In genomic region chr1:12044187-12044877, GRCh38 we compare ENCODE assay signal across 11 cellular contexts. TPM values are rescaled to one million over a fixed set of nuclear protein-coding genes. Genes with fewer than 3 reads are reported as not detected.
DNase-seq lines count a peak whose midpoint lies in the region; ATAC-seq and TF ChIP-seq lines count a peak whose summit lies in the region.
"Not testable (repeated sequence)": the region's sequence is repeated elsewhere in the genome, so short reads cannot be mapped to it uniquely, and the experiment has no call there.
"Had no signal": no experiment of that assay in that cellular context is flagged by ENCODE, and none has a peak within 500 bp of the region (broad histone marks: within the 10 kb centered on the region; RNA-seq: fewer than 3 reads in every experiment).

No MANE protein-coding gene starts in this region.

- not testable (repeated sequence) for H3K4me3 Mint-ChIP-seq in activated CD4-positive, alpha-beta T cell treated with anti-CD3 and anti-CD28 coated beads for 36 hours

- H3K27me3 Mint-ChIP-seq in activated CD4-positive, alpha-beta T cell treated with anti-CD3 and anti-CD28 coated beads for 36 hours, result not testable (repeated sequence)

- not testable (repeated sequence) for H3K36me3 Mint-ChIP-seq in activated CD4-positive, alpha-beta T cell treated with anti-CD3 and anti-CD28 coated beads for 36 hours (ENCODE audit: low read depth)

- ATAC-seq in activated CD4-positive, alpha-beta T cell treated with anti-CD3 and anti-CD28 coated beads for 36 hours, result peak; percentile 30

- H3K27ac Mint-ChIP-seq in activated CD4-positive, alpha-beta T cell treated with anti-CD3 and anti-CD28 coated beads for 36 hours, result peak overlapping the region; percentile 19

- POLR2A ChIA-PET in activated CD4-positive, alpha-beta T cell treated with anti-CD3 and anti-CD28 coated beads for 36 hours (lab: Charles Lee), result interaction anchor here (1.3 kb wide), 1 partner anchor 135 kb away, joined by 3 read pairs; no protein-coding TSS in a partner anchor

- not testable (repeated sequence) for H3K9me2 ChIP-seq in GM23248 (ENCODE audit: insufficient read depth)

- 54% methylated on average over 14 to 15 of the region's 15 CpGs for WGBS in GM23248 (ENCODE audit: low coverage in 1 of 2, low lambda C conversion rate in 2 of 2, missing lambda C conversion rate in 2 of 2), 2 experiments

- not testable (repeated sequence) for H3K27me3 ChIP-seq in GM23248 (replicated peaks; ENCODE audit: insufficient read depth); fibroblast of lung (ENCODE audit: control insufficient read depth, insufficient read depth, low read length)
- H3K27me3 ChIP-seq in OCI-LY3 (ENCODE audit: low read depth, low read length) (peaks cover 25% of the 10 kb centered on the region), skeletal muscle satellite cell (ENCODE audit: control insufficient read depth, insufficient read depth, low read length) (peaks cover 14% of the 10 kb centered on the region)

- H4K20me1 ChIP-seq in GM23248 (ENCODE audit: insufficient read depth); OCI-LY3 (ENCODE audit: insufficient read depth, low read length); fibroblast of lung (ENCODE audit: control insufficient read depth, extremely low read depth, insufficient read depth, low read length): not testable (repeated sequence)

- CTCF ChIA-PET in activated CD4-positive, alpha-beta T cell treated with anti-CD3 and anti-CD28 coated beads for 36 hours (lab: Charles Lee), result interaction anchor here (1.3 kb wide), 1 partner anchor 11 kb away, joined by 3 read pairs; no protein-coding TSS in a partner anchor

- H3K9ac ChIP-seq in GM23248; OCI-LY3 (ENCODE audit: low read length); fibroblast of lung (ENCODE audit: insufficient read depth, low read length); skeletal muscle satellite cell (ENCODE audit: low read depth, low read length): not testable (repeated sequence)

- peaks cover 25% of the 10 kb centered on the region for H3K4me1 Mint-ChIP-seq in activated CD4-positive, alpha-beta T cell treated with anti-CD3 and anti-CD28 coated beads for 36 hours

- H3K9me3 Mint-ChIP-seq in activated CD4-positive, alpha-beta T cell treated with anti-CD3 and anti-CD28 coated beads for 36 hours (ENCODE audit: low read depth), result not testable (repeated sequence)

- H3F3A ChIP-seq in GM23248 (ENCODE audit: insufficient read depth), result peaks cover 12% of the 10 kb centered on the region; the same call in 1 of the 2 replicates

- H3K79me2 ChIP-seq in GM23248 (ENCODE audit: insufficient read depth); OCI-LY3 (ENCODE audit: low read length); fibroblast of lung (ENCODE audit: control insufficient read depth, insufficient read depth, low read length): not testable (repeated sequence)

- in situ Hi-C loops in GM23248 (cut with MboI), result not testable (repeated sequence)

- not testable (repeated sequence) for H3K36me3 ChIP-seq in GM23248 (ENCODE audit: low read depth); OCI-LY3 (replicated peaks; ENCODE audit: low read depth, low read length); fibroblast of lung (ENCODE audit: control insufficient read depth, insufficient read depth, low read length); skeletal muscle satellite cell (ENCODE audit: insufficient read depth, low read length)

- intact Hi-C loops in activated CD4-positive, alpha-beta T cell treated with anti-CD3 and anti-CD28 coated beads for 36 hours (cut with DNase I, micrococcal nuclease), result loop anchor here in 1 of 2 experiments (1.0 kb wide), 1 partner anchor 24 kb away; no protein-coding TSS in a partner anchor

- not testable (repeated sequence) for H3K9me3 ChIP-seq in GM23248 (ENCODE audit: low read depth); OCI-LY3 (ENCODE audit: insufficient read depth, low read length); fibroblast of lung (ENCODE audit: control insufficient read depth, insufficient read depth, low read depth, low read length); skeletal muscle satellite cell (replicated peaks; ENCODE audit: low read length)

- H3K4me3 ChIP-seq in GM23248; fibroblast of lung (replicated peaks in 1 of 4; ENCODE audit: control extremely low read depth in 1 of 4, insufficient read depth in 1 of 4, low read depth in 3 of 4, low read length in 4 of 4); skeletal muscle satellite cell (ENCODE audit: low read length): not testable (repeated sequence)
- peak overlapping the region; percentile 15; the same call in 1 of the 2 replicates for H3K4me3 ChIP-seq in OCI-LY3 (ENCODE audit: low read length)

- peak overlapping the region; percentile 32 for H3K4me2 ChIP-seq in GM23248 (ENCODE audit: unreplicated experiment)
- H3K4me2 ChIP-seq in OCI-LY3 (ENCODE audit: low read length), result peak overlapping the region; percentile 65
- H3K4me2 ChIP-seq in fibroblast of lung (ENCODE audit: extremely low read depth, insufficient read depth, low read length), result peak overlapping the region; percentile 35
- peak overlapping the region; percentile 28 for H3K4me2 ChIP-seq in skeletal muscle satellite cell (ENCODE audit: low read length)

- peaks cover 13% of the 10 kb centered on the region; the same call in 1 of the 2 replicates for H3K4me1 ChIP-seq in GM23248 (ENCODE audit: insufficient read depth)
- peaks cover 76% of the 10 kb centered on the region for H3K4me1 ChIP-seq in OCI-LY3 (ENCODE audit: low read length)
- H3K4me1 ChIP-seq in fibroblast of lung (ENCODE audit: control insufficient read depth, extremely low read depth, insufficient read depth, low read length), result not testable (repeated sequence)
- peaks cover 18% of the 10 kb centered on the region for H3K4me1 ChIP-seq in skeletal muscle satellite cell (ENCODE audit: control insufficient read depth, insufficient read depth, low read length)

- DNase-seq in COLO829 (ENCODE audit: low spot score) (peak; percentile 44), GM23248 (peak; percentile 49), fibroblast of lung (ENCODE audit: low read depth in 2 of 2) (peak; percentile 33 to 55), myocyte (ENCODE audit: low read depth) (peak; percentile 85)
- peak; percentile 57 for DNase-seq in activated CD4-positive, alpha-beta T cell treated with anti-CD3 and anti-CD28 coated beads for 36 hours
- peak; percentile 31 for DNase-seq in activated naive CD4-positive, alpha-beta T cell treated with Interleukin-2 at 50 U/mL for 16 hours

- H2AFZ ChIP-seq in GM23248; OCI-LY3 (ENCODE audit: low read depth, low read length); fibroblast of lung (ENCODE audit: low read length): not testable (repeated sequence)

- not testable (repeated sequence) for TF ChIP-seq CTCF in OCI-LY3 (IDR thresholded peaks at IDR 0.05; ENCODE audit: low read depth, low read length); fibroblast of lung (conservative IDR thresholded peaks at IDR 0.05 in 1 of 2, IDR thresholded peaks at IDR 0.05 in 1 of 2; ENCODE audit: low read depth in 1 of 2, low read length in 2 of 2)

- not testable (repeated sequence) for H3K27ac ChIP-seq in GM23248; fibroblast of lung (ENCODE audit: insufficient read depth, low read length)
- peak overlapping the region; percentile 33 for H3K27ac ChIP-seq in OCI-LY3 (ENCODE audit: low read length)

RNA-seq across cellular contexts. Expression of gene TNFRSF8, which starts 18.8 kb away (rescaled TPM):
- total RNA-seq in GM23248 (2014; rRNA removed; shearing (Covaris generic)), result not detected in 2 replicates
- polyA plus RNA-seq in GM23248 (2016; fragmentation: Nextera tagmentation; extraction: Ambion mirVana) (0.14 and 0.23 TPM in 2 replicates), fibroblast of lung (0.05 and 0.15 TPM in 2 replicates)
- total RNA-seq in activated CD4-positive, alpha-beta T cell treated with anti-CD3 and anti-CD28 coated beads for 36 hours, result 10 to 100 TPM; 15.7 to 16.3 TPM
- total RNA-seq in fibroblast of lung (0.26 TPM in 1 of 2 replicates, not detected in the other), myocyte (0.16 TPM in 1 of 2 replicates, not detected in the other)
- 0.36 TPM in 1 of 2 replicates, not detected in the other for polyA plus RNA-seq in fibroblast of lung (2012)
- 1.1 TPM in 1 of 2 replicates, not detected in the other for polyA minus RNA-seq in fibroblast of lung (ENCODE audit: low replicate concordance)
- polyA plus RNA-seq in myocyte (2012), result not detected
- total RNA-seq in skeletal muscle satellite cell (2012; rRNA removed), result under 0.01 and 0.44 TPM in 2 replicates
- total RNA-seq: CD8-positive, alpha-beta T cell; endothelial cell of umbilical vein; PC-9 had no signal

RNA-seq across cellular contexts. Expression of gene MIIP, which starts 25.0 kb away (rescaled TPM):
- total RNA-seq in GM23248 (2014; rRNA removed; shearing (Covaris generic)), result 21.8 and 26.8 TPM in 2 replicates
- polyA plus RNA-seq in GM23248 (2016; fragmentation: Nextera tagmentation; extraction: Ambion mirVana), result 19.4 and 23.0 TPM in 2 replicates
- total RNA-seq in activated CD4-positive, alpha-beta T cell treated with anti-CD3 and anti-CD28 coated beads for 36 hours, result 10 to 100 TPM; 30.2 to 31.5 TPM
- total RNA-seq in fibroblast of lung, result 27.1 and 28.8 TPM in 2 replicates
- 5.2 and 7.1 TPM in 2 replicates for polyA plus RNA-seq in fibroblast of lung
- 9.7 and 16.4 TPM in 2 replicates for polyA plus RNA-seq in fibroblast of lung (2012)
- 14.1 and 18.2 TPM in 2 replicates for polyA minus RNA-seq in fibroblast of lung (ENCODE audit: low replicate concordance)
- 40.2 and 43.7 TPM in 2 replicates for total RNA-seq in myocyte
- polyA plus RNA-seq in myocyte (2012), result 17.0 TPM
- 25.1 and 30.7 TPM in 2 replicates for total RNA-seq in skeletal muscle satellite cell (2012; rRNA removed)

Comparison
In these comparisons a context has a peak if more than half of its experiments do, and no peak if none do; other contexts are left out.
1. DNase-seq: peak in every context shown above with its lines; median percentile 85 in myocyte; 57 in activated CD4-positive, alpha-beta T cell treated with anti-CD3 and anti-CD28 coated beads for 36 hours; 49 in GM23248; 44 in COLO829; 44 in fibroblast of lung; 31 in activated naive CD4-positive, alpha-beta T cell treated with Interleukin-2 at 50 U/mL for 16 hours.
2. RNA of gene TNFRSF8, which starts 18.8 kb away (total RNA-seq): 15.7 to 16.3 TPM in activated CD4-positive, alpha-beta T cell treated with anti-CD3 and anti-CD28 coated beads for 36 hours; 0.16 TPM in myocyte, not detected in GM23248 and 0.26 TPM in fibroblast of lung; every median in the first group is over 10 times any median in the second.
3. Peak in every context shown above with its lines, with median percentiles within 50 percentile points of each other: H3K4me2 ChIP-seq.